Comparison of ENCODE assay signal across 20 cellular contexts in genomic region chr3:87127286-87127685, GRCh38.
"Had no signal": no experiment of that assay in that cellular context is flagged by ENCODE, and none has a peak within 500 bp of the region (broad histone marks: within the 10 kb centered on the region; RNA-seq: fewer than 3 reads in every experiment).

No MANE protein-coding gene starts in this region.

- H3K4me1 Mint-ChIP-seq: activated B cell treated with CpG ODN at 0.5 μM for 24 hours; activated CD4-positive, alpha-beta T cell treated with anti-CD3 and anti-CD28 coated beads, Interleukin-2, amount 10 ng/mL, durations not matched to agents 7 days and 5 days; activated naive CD8-positive, alpha-beta T cell treated with anti-CD3 and anti-CD28 coated beads for 36 hours; central memory CD8-positive, alpha-beta T cell; naive thymus-derived CD4-positive, alpha-beta T cell; stimulated activated effector memory CD8-positive, alpha-beta T cell treated with anti-CD3 and anti-CD28 coated beads, Interleukin-12 subunit alpha, Interleukin-12 subunit beta, amount 100 ng/mL, for 72 hours had no signal

- ATAC-seq: left lung; mucosa of descending colon; naive thymus-derived CD4-positive, alpha-beta T cell; pancreas; stimulated activated effector memory CD8-positive, alpha-beta T cell treated with anti-CD3 and anti-CD28 coated beads, Interleukin-12 subunit alpha, Interleukin-12 subunit beta, amount 100 ng/mL, for 72 hours had no signal

- H3K27me3 Mint-ChIP-seq: activated B cell treated with CpG ODN at 0.5 μM for 24 hours; activated CD4-positive, alpha-beta T cell treated with anti-CD3 and anti-CD28 coated beads, Interleukin-2, amount 10 ng/mL, durations not matched to agents 7 days and 5 days; activated naive CD8-positive, alpha-beta T cell treated with anti-CD3 and anti-CD28 coated beads for 36 hours; central memory CD8-positive, alpha-beta T cell had no signal

- H3K36me3 Mint-ChIP-seq: activated naive CD8-positive, alpha-beta T cell treated with anti-CD3 and anti-CD28 coated beads for 36 hours; naive thymus-derived CD4-positive, alpha-beta T cell; stimulated activated effector memory CD8-positive, alpha-beta T cell treated with anti-CD3 and anti-CD28 coated beads, Interleukin-12 subunit alpha, Interleukin-12 subunit beta, amount 100 ng/mL, for 72 hours had no signal

- H3K27ac Mint-ChIP-seq: activated B cell treated with CpG ODN at 0.5 μM for 24 hours; activated CD4-positive, alpha-beta T cell treated with anti-CD3 and anti-CD28 coated beads, Interleukin-2, amount 10 ng/mL, durations not matched to agents 7 days and 5 days; activated naive CD8-positive, alpha-beta T cell treated with anti-CD3 and anti-CD28 coated beads for 36 hours; activated T-cell treated with anti-CD3 and anti-CD28 coated beads, Interleukin-2, amount 50 U/mL, for 72 hours; naive thymus-derived CD4-positive, alpha-beta T cell; stimulated activated effector memory CD8-positive, alpha-beta T cell treated with anti-CD3 and anti-CD28 coated beads, Interleukin-12 subunit alpha, Interleukin-12 subunit beta, amount 100 ng/mL, for 72 hours had no signal

- H3K4me3 Mint-ChIP-seq: activated B cell treated with CpG ODN at 0.5 μM for 24 hours; activated CD4-positive, alpha-beta T cell treated with anti-CD3 and anti-CD28 coated beads, Interleukin-2, amount 10 ng/mL, durations not matched to agents 7 days and 5 days; activated naive CD8-positive, alpha-beta T cell treated with anti-CD3 and anti-CD28 coated beads for 36 hours; activated T-cell treated with anti-CD3 and anti-CD28 coated beads, Interleukin-2, amount 50 U/mL, for 72 hours; central memory CD8-positive, alpha-beta T cell; naive thymus-derived CD4-positive, alpha-beta T cell; stimulated activated effector memory CD8-positive, alpha-beta T cell treated with anti-CD3 and anti-CD28 coated beads, Interleukin-12 subunit alpha, Interleukin-12 subunit beta, amount 100 ng/mL, for 72 hours had no signal

- DNase-seq: activated B cell treated with CpG ODN at 0.5 μM for 24 hours; activated CD4-positive, alpha-beta T cell treated with anti-CD3 and anti-CD28 coated beads, Interleukin-2, amount 10 ng/mL, durations not matched to agents 7 days and 5 days; activated CD8-positive, alpha-beta memory T cell treated with anti-CD3 and anti-CD28 coated beads, Interleukin-2, amount 50 U/mL, for 48 hours; activated gamma-delta T cell; activated naive CD8-positive, alpha-beta T cell treated with anti-CD3 and anti-CD28 coated beads for 36 hours; activated T-cell treated with anti-CD3 and anti-CD28 coated beads, Interleukin-2, amount 50 U/mL, for 72 hours; anterior cingulate cortex; brain microvascular endothelial cell; cortex of kidney; effector CD8-positive, alpha-beta T cell; hypothalamus; kidney; left lung; mammary epithelial cell; mucosa of descending colon; naive thymus-derived CD4-positive, alpha-beta T cell; pancreas; thyroid gland had no signal

- H3K9me3 Mint-ChIP-seq: activated B cell treated with CpG ODN at 0.5 μM for 24 hours; activated CD4-positive, alpha-beta T cell treated with anti-CD3 and anti-CD28 coated beads, Interleukin-2, amount 10 ng/mL, durations not matched to agents 7 days and 5 days; activated naive CD8-positive, alpha-beta T cell treated with anti-CD3 and anti-CD28 coated beads for 36 hours; activated T-cell treated with anti-CD3 and anti-CD28 coated beads, Interleukin-2, amount 50 U/mL, for 72 hours; naive thymus-derived CD4-positive, alpha-beta T cell had no signal
